In genomic region chr6:161356167-161356844, GRCh38 we compare ENCODE assay signal across 16 cellular contexts.
A peak's percentile ranks its signal among the peaks of the same experiment; 100 is the strongest.
DNase-seq lines count a peak whose midpoint lies in the region; ATAC-seq, FAIRE-seq and TF ChIP-seq lines count a peak whose summit lies in the region.
"Had no signal": no experiment of that assay in that cellular context is flagged by ENCODE, and none has a peak within 500 bp of the region (broad histone marks: within the 10 kb centered on the region; RNA-seq: fewer than 3 reads in every experiment).

No MANE protein-coding gene starts in this region.

- no peaks in the 10 kb centered on the region for H3K36me3 Mint-ChIP-seq in activated CD4-positive, alpha-beta T cell treated with anti-CD3 and anti-CD28 coated beads, Interleukin-2, amount 10 ng/mL, durations not matched to agents 24 days and 14 days (ENCODE audit: low read depth)
- H3K36me3 Mint-ChIP-seq in natural killer cell, result no peaks in the 10 kb centered on the region

- no peaks in the 10 kb centered on the region for H3K27me3 Mint-ChIP-seq in activated CD4-positive, alpha-beta T cell treated with anti-CD3 and anti-CD28 coated beads, Interleukin-2, amount 10 ng/mL, durations not matched to agents 24 days and 14 days
- H3K27me3 Mint-ChIP-seq in natural killer cell (ENCODE audit: low read depth in 2 of 2), result peaks cover 4 to 17% of the 10 kb centered on the region in 2 donors

- H3K27ac Mint-ChIP-seq in activated CD4-positive, alpha-beta T cell treated with anti-CD3 and anti-CD28 coated beads, Interleukin-2, amount 10 ng/mL, durations not matched to agents 24 days and 14 days, result peak overlapping the region; percentile 31
- peak overlapping the region in 1 of 2 donors; percentile 79 for H3K27ac Mint-ChIP-seq in natural killer cell

- no peak for TF ChIP-seq RAD21 in GM12878 (IDR thresholded peaks at IDR 0.05; ENCODE audit: insufficient read depth, low read depth, low read length)

- TF ChIP-seq POLR2A in GM12878 (IDR thresholded peaks at IDR 0.05; ENCODE audit: low read depth, low read length), result no peak

- CTCF ChIA-PET in GM12878 (lab: Yijun Ruan, JAX), result interaction anchor here (1.5 kb wide), 1 partner anchor 15 kb away, joined by 4 read pairs; no protein-coding TSS in a partner anchor

- H3K4me3 ChIP-seq in GM12878, result no peak overlapping the region
- H3K4me3 ChIP-seq in upper lobe of right lung, result no peak overlapping the region
- H3K4me3 ChIP-seq: A549, MG63 had no signal

- no peak overlapping the region for H3K9ac ChIP-seq in GM12878 (ENCODE audit: control insufficient read depth, insufficient read depth, low read length)

- H3K4me3 Mint-ChIP-seq in activated CD4-positive, alpha-beta T cell treated with anti-CD3 and anti-CD28 coated beads, Interleukin-2, amount 10 ng/mL, durations not matched to agents 24 days and 14 days, result no peak overlapping the region
- H3K4me3 Mint-ChIP-seq in natural killer cell, result peak overlapping the region; percentile 23

- 0 out of 2 replicates have a peak overlapping the region, but pooled peaks have one; percentile 25 for H3K4me2 ChIP-seq in GM12878 (ENCODE audit: control insufficient read depth, insufficient read depth)
- H3K4me2 ChIP-seq: A549 had no signal

- H3K27ac ChIP-seq in GM12878 (ENCODE audit: control insufficient read depth, insufficient read depth) (no peak overlapping the region), upper lobe of right lung (no peak overlapping the region)
- H3K27ac ChIP-seq: A549, C4-2B had no signal

- no peaks in the 10 kb centered on the region for H3K79me2 ChIP-seq in GM12878 (ENCODE audit: control insufficient read depth, insufficient read depth, low read length)

- RAD21 ChIA-PET in GM12878 (lab: Charles Lee; ENCODE audit: unreplicated experiment), result no interaction called here

- SMC1A ChIA-PET in GM12878 (lab: Charles Lee; ENCODE audit: uncharacterized antibody, unreplicated experiment), result no interaction called here

- TF ChIP-seq CTCF in GM12878 (IDR thresholded peaks at IDR 0.05 in 2 of 3, conservative IDR thresholded peaks at IDR 0.05 in 1 of 3; ENCODE audit: control insufficient read depth in 2 of 3, extremely low read depth in 1 of 3, insufficient read depth in 1 of 3, low read depth in 3 of 3, low read length in 3 of 3) (no peak), natural killer cell (IDR thresholded peaks at IDR 0.05) (no peak), upper lobe of right lung (IDR thresholded peaks at IDR 0.05) (no peak)

- no peak for FAIRE-seq in GM12878 (lab: Jason Lieb, UNC)
- no peak for FAIRE-seq in RCC 7860 (lab: Jason Lieb, UNC)
- FAIRE-seq: A549, GM12891 had no signal

- no peaks in the 10 kb centered on the region for H3K9me3 Mint-ChIP-seq in activated CD4-positive, alpha-beta T cell treated with anti-CD3 and anti-CD28 coated beads, Interleukin-2, amount 10 ng/mL, durations not matched to agents 24 days and 14 days
- no peaks in the 10 kb centered on the region for H3K9me3 Mint-ChIP-seq in natural killer cell

- no peaks in the 10 kb centered on the region; the same call in 2 of the 3 replicates for H3K9me3 ChIP-seq in GM12878 (replicated peaks; ENCODE audit: control insufficient read depth, insufficient read depth, low read length)
- H3K9me3 ChIP-seq in upper lobe of right lung, result no peaks in the 10 kb centered on the region
- H3K9me3 ChIP-seq: A549, MG63 had no signal

- no peaks in the 10 kb centered on the region for H4K20me1 ChIP-seq in GM12878 (ENCODE audit: control insufficient read depth, insufficient read depth)

- 59% methylated on average over 19 of the region's 19 CpGs for WGBS in GM12878 (ENCODE audit: insufficient coverage, insufficient replicate concordance, low lambda C conversion rate, missing lambda C conversion rate)

- ATAC-seq in GM12878, result no peak
- peak in 1 of 3 donors; percentile 22 for ATAC-seq in natural killer cell
- peak; percentile 22 for ATAC-seq in upper lobe of right lung
- no peak for ATAC-seq in GM19452 (IDR thresholded peaks at IDR 0.05; ENCODE audit: unreplicated experiment)
- ATAC-seq: A549 had no signal

- intact Hi-C loops in activated CD4-positive, alpha-beta T cell treated with anti-CD3 and anti-CD28 coated beads, Interleukin-2, amount 10 ng/mL, durations not matched to agents 24 days and 14 days (cut with micrococcal nuclease), result no loop called here
- intact Hi-C loops in GM12878 (cut with micrococcal nuclease; ENCODE audit: unreplicated experiment), result no loop called here
- intact Hi-C loops in natural killer cell (cut with micrococcal nuclease), result no loop called here
- intact Hi-C loops in upper lobe of right lung (cut with DNase I), result no loop called here

- POLR2A ChIA-PET in GM12878 (lab: Charles Lee), result no interaction called here

- H3K4me1 Mint-ChIP-seq in activated CD4-positive, alpha-beta T cell treated with anti-CD3 and anti-CD28 coated beads, Interleukin-2, amount 10 ng/mL, durations not matched to agents 24 days and 14 days, result peaks cover 2% of the 10 kb centered on the region
- peaks cover 9 to 24% of the 10 kb centered on the region in 2 donors for H3K4me1 Mint-ChIP-seq in natural killer cell

- H3K36me3 ChIP-seq in GM12878 (ENCODE audit: control insufficient read depth in 2 of 2, insufficient read depth in 2 of 2, low read length in 1 of 2) (no peaks in the 10 kb centered on the region), upper lobe of right lung (no peaks in the 10 kb centered on the region)
- H3K36me3 ChIP-seq: MG63 had no signal

- no peak for TF ChIP-seq EP300 in GM12878 (IDR thresholded peaks at IDR 0.05; ENCODE audit: borderline replicate concordance in 1 of 2, control insufficient read depth in 1 of 2, low read depth in 2 of 2, low read length in 2 of 2)

- H3K27me3 ChIP-seq in GM12878 (replicated peaks in 1 of 2; ENCODE audit: control insufficient read depth in 2 of 2, insufficient read depth in 2 of 2, low read length in 1 of 2), result no peaks in the 10 kb centered on the region
- H3K27me3 ChIP-seq in upper lobe of right lung, result no peaks in the 10 kb centered on the region
- H3K27me3 ChIP-seq: MG63 had no signal

- H3K4me1 ChIP-seq in GM12878 (ENCODE audit: control insufficient read depth, insufficient read depth, low read length) (no peaks in the 10 kb centered on the region), upper lobe of right lung (no peaks in the 10 kb centered on the region)
- H3K4me1 ChIP-seq: A549 had no signal

- no TSS peak for BruUV-seq in GM12878 (replicated peaks; lab: Mats Ljungman, UMichigan)

- in situ Hi-C loops in GM12878 (cut with MboI), result loop anchor here (25.0 kb wide), 1 partner anchor 219 kb away; no protein-coding TSS in a partner anchor

- DNase-seq in activated CD4-positive, alpha-beta T cell treated with anti-CD3 and anti-CD28 coated beads, Interleukin-2, amount 10 ng/mL, durations not matched to agents 24 days and 14 days, result no peak
- no peak for DNase-seq in activated CD4-positive, alpha-beta T cell treated with anti-CD3 and anti-CD28 coated beads, Interleukin-2, amount 50 U/mL, for 1 hour
- DNase-seq in GM12878 (ENCODE audit: low read depth, low spot score) (no peak), natural killer cell (no peak), upper lobe of right lung (no peak), RCC 7860 (ENCODE audit: low spot score) (no peak)
- DNase-seq: COR-L47, DMS53, H7, MG63, NCI-H187 treated with DMSO at 0.1 percent for 48 hours, NCI-H82 had no signal

- no peak overlapping the region for H2AFZ ChIP-seq in GM12878 (ENCODE audit: control insufficient read depth, low read depth, low read length)

TF ChIP-seq in GM12878, 131 proteins besides CTCF, POLR2A, EP300 and RAD21 (continues in another document):
- no peak for TF ChIP-seq PAX5 (IDR thresholded peaks at IDR 0.05; ENCODE audit: borderline replicate concordance, low read depth, low read length)
- no peak for TF ChIP-seq SIX5 (IDR thresholded peaks at IDR 0.05; ENCODE audit: low read depth, low read length, severe bottlenecking)
- no peak for TF ChIP-seq ZNF687 (IDR thresholded peaks at IDR 0.05)
- TF ChIP-seq E2F4 (IDR thresholded peaks at IDR 0.05; ENCODE audit: low read depth, low read length), result no peak
